Comparison of ENCODE assay signal across 9 cellular contexts in genomic region chr16:53433509-53433908, GRCh38. TPM values are rescaled to one million over a fixed set of nuclear protein-coding genes. Genes with fewer than 3 reads are reported as not detected.
DNase-seq lines count a peak whose midpoint lies in the region; ATAC-seq, FAIRE-seq and TF ChIP-seq lines count a peak whose summit lies in the region.
"Had no signal": no experiment of that assay in that cellular context is flagged by ENCODE, and none has a peak within 500 bp of the region (broad histone marks: within the 10 kb centered on the region; RNA-seq: fewer than 3 reads in every experiment).

No MANE protein-coding gene starts in this region.

- no peaks in the 10 kb centered on the region for H3K9me2 ChIP-seq in OCI-LY1 (ENCODE audit: low read depth, low read length)

- H3K27me3 ChIP-seq in CD4-positive, alpha-beta memory T cell (ENCODE audit: insufficient read depth, low read length) = no peaks in the 10 kb centered on the region
- no peaks in the 10 kb centered on the region; the same call in 1 of the 2 replicates for H3K27me3 ChIP-seq in OCI-LY1 (ENCODE audit: insufficient read depth, low read length)
- no peaks in the 10 kb centered on the region for H3K27me3 ChIP-seq in H1 (replicated peaks in 1 of 4; ENCODE audit: control insufficient read depth in 3 of 4, extremely low read depth in 1 of 4, insufficient read depth in 3 of 4, low read length in 3 of 4)
- H3K27me3 ChIP-seq in neuron (ENCODE audit: insufficient read depth, low read length) = no peaks in the 10 kb centered on the region

- CTCF ChIA-PET in CD4-positive, alpha-beta memory T cell (lab: Charles Lee; ENCODE audit: partially characterized antibody) = interaction anchor here (0.7 to 4.1 kb wide), 5 partner anchors 23 to 220 kb away, joined by 3 to 57 read pairs (median 3); no protein-coding TSS in a partner anchor
- CTCF ChIA-PET in H1 (lab: Charles Lee; ENCODE audit: partially characterized antibody) = no interaction called here

- peak overlapping the region; percentile 14 to 92 for H3K4me3 ChIP-seq in CD4-positive, alpha-beta memory T cell (ENCODE audit: low read length in 2 of 2)
- H3K4me3 ChIP-seq in OCI-LY1 (ENCODE audit: low read depth, low read length, poor library complexity, severe bottlenecking) = peak overlapping the region; percentile 89
- H3K4me3 ChIP-seq in H1 (ENCODE audit: extremely low read depth in 1 of 4, insufficient read depth in 2 of 4, low read depth in 3 of 4, low read length in 4 of 4) = peak overlapping the region in 2 of 4 experiments; percentile 88 to 94; a peak in 3 of 8 replicates
- H3K4me3 ChIP-seq in neuron (ENCODE audit: low read length) = peak overlapping the region; percentile 81

- no peaks in the 10 kb centered on the region for H3K36me3 ChIP-seq in CD4-positive, alpha-beta memory T cell (ENCODE audit: insufficient read depth, low read length)
- H3K36me3 ChIP-seq in OCI-LY1 (ENCODE audit: insufficient read depth, low read length) = no peaks in the 10 kb centered on the region; the same call in 1 of the 2 replicates
- H3K36me3 ChIP-seq in H1 (ENCODE audit: control insufficient read depth in 2 of 4, insufficient read depth in 4 of 4, low read length in 3 of 4) = no peaks in the 10 kb centered on the region
- no peaks in the 10 kb centered on the region for H3K36me3 ChIP-seq in neuron (ENCODE audit: insufficient read depth, low read length)

- H3K27me3 Mint-ChIP-seq in CD4-positive, alpha-beta memory T cell = no peaks in the 10 kb centered on the region

- H3K18ac ChIP-seq in H1 (ENCODE audit: extremely low read depth, low read length) = no peak overlapping the region

- H4K91ac ChIP-seq in H1 (replicated peaks; ENCODE audit: insufficient read length, low read length) = no peak overlapping the region

- no peak overlapping the region for H3K23ac ChIP-seq in H1 (ENCODE audit: insufficient read length)

- H2BK20ac ChIP-seq in H1 (ENCODE audit: low read length) = 0 out of 2 replicates have a peak overlapping the region, but pooled peaks have one; percentile 91

- 64% methylated on average over 7 of the region's 7 CpGs; no CpG with 5 or more reads in 1 of the 2 experiments for WGBS in H1 (ENCODE audit: extremely low coverage in 1 of 2, insufficient coverage in 1 of 2, insufficient read length in 1 of 2, insufficient replicate concordance in 2 of 2, low coverage in 1 of 2, low lambda C conversion rate in 2 of 2, missing lambda C conversion rate in 1 of 2), 2 experiments

- H2AFZ ChIP-seq in OCI-LY1 (ENCODE audit: low read length) = peak overlapping the region; percentile 89
- peak overlapping the region; percentile 83 for H2AFZ ChIP-seq in H1 (ENCODE audit: low read length)
- H2AFZ ChIP-seq in neuron (ENCODE audit: low read depth, low read length) = peak overlapping the region; percentile 93

- H3K79me2 ChIP-seq in OCI-LY1 (ENCODE audit: insufficient read depth, low read length) = peaks cover 23% of the 10 kb centered on the region
- peaks cover 7 to 37% of the 10 kb centered on the region in 2 experiments for H3K79me2 ChIP-seq in H1 (ENCODE audit: control insufficient read depth in 1 of 2, insufficient read depth in 2 of 2, low read length in 2 of 2)

- H3F3A ChIP-seq in OCI-LY1 (ENCODE audit: insufficient read depth, low read length) = no peaks in the 10 kb centered on the region

- no peak for DNase-seq in CD4-positive, alpha-beta memory T cell
- no peak for DNase-seq in H1 (ENCODE audit: low read depth in 1 of 2, low spot score in 2 of 2)
- DNase-seq in cerebellar nuclear complex (lab: John Stamatoyannopoulos, UW) = no peak
- DNase-seq in NCI-H2196 (lab: John Stamatoyannopoulos, UW; ENCODE audit: unreplicated experiment) = no peak
- DNase-seq in NCI-H128 (lab: John Stamatoyannopoulos, UW; ENCODE audit: unreplicated experiment) = no peak

- no peak for TF ChIP-seq EP300 in H1 (IDR thresholded peaks at IDR 0.05; ENCODE audit: borderline replicate concordance in 1 of 2, low read depth in 2 of 2, low read length in 2 of 2)

- peaks cover 5% of the 10 kb centered on the region; the same call in 1 of the 2 replicates for H4K20me1 ChIP-seq in OCI-LY1 (ENCODE audit: insufficient read depth, low read length)
- H4K20me1 ChIP-seq in H1 (replicated peaks in 1 of 2; ENCODE audit: control insufficient read depth in 1 of 2, insufficient read depth in 2 of 2, low read length in 2 of 2) = peaks cover 0 to 10% of the 10 kb centered on the region in 2 experiments

- H3K79me1 ChIP-seq in H1 (ENCODE audit: low read depth, low read length) = peaks cover 2% of the 10 kb centered on the region

- H2BK12ac ChIP-seq in H1 (ENCODE audit: low read depth, low read length) = no peak overlapping the region

- H3K9ac ChIP-seq in OCI-LY1 (ENCODE audit: low read length) (no peak overlapping the region), H1 (replicated peaks in 1 of 4; ENCODE audit: extremely low read depth in 1 of 4, low read depth in 3 of 4, low read length in 3 of 4) (no peak overlapping the region)

- H4K5ac ChIP-seq in H1 (ENCODE audit: insufficient read length, low read depth, low read length) = no peak overlapping the region

- no peak for TF ChIP-seq POLR2A in H1 (IDR thresholded peaks at IDR 0.05; ENCODE audit: control extremely low read depth in 1 of 2, low read depth in 2 of 2, low read length in 2 of 2)

- intact Hi-C loops in CD4-positive, alpha-beta memory T cell (cut with micrococcal nuclease) = no loop called here

- no peak overlapping the region; the same call in 1 of the 2 replicates for H2BK5ac ChIP-seq in H1 (ENCODE audit: low read depth, low read length)

- peaks cover 13 to 23% of the 10 kb centered on the region in 2 donors for H3K36me3 Mint-ChIP-seq in CD4-positive, alpha-beta memory T cell

- H2AK5ac ChIP-seq in H1 (ENCODE audit: low read depth, low read length) = no peak overlapping the region

- FAIRE-seq in H1 (lab: Jason Lieb, UNC) = no peak
- FAIRE-seq: endometrium had no signal

- no peaks in the 10 kb centered on the region for H3K9me3 ChIP-seq in CD4-positive, alpha-beta memory T cell (ENCODE audit: control insufficient read depth in 1 of 2, low read length in 2 of 2)
- H3K9me3 ChIP-seq in OCI-LY1 (ENCODE audit: low read length) (no peaks in the 10 kb centered on the region), H1 (ENCODE audit: insufficient read depth in 2 of 2, low read depth in 1 of 2, low read length in 1 of 2) (no peaks in the 10 kb centered on the region), neuron (ENCODE audit: low read length) (no peaks in the 10 kb centered on the region)

- POLR2A ChIA-PET in CD4-positive, alpha-beta memory T cell (lab: Charles Lee; ENCODE audit: partially characterized antibody) = interaction anchor here (0.8 to 10.0 kb wide), 18 partner anchors 9 to 378 kb away, joined by 3 to 364 read pairs (median 5); partner anchors contain the start of genes AKTIP and CHD9
- POLR2A ChIA-PET in H1 (lab: Charles Lee; ENCODE audit: partially characterized antibody) = no interaction called here

- H3K4me1 ChIP-seq in CD4-positive, alpha-beta memory T cell (ENCODE audit: insufficient read depth, low read length) = peaks cover 36% of the 10 kb centered on the region
- H3K4me1 ChIP-seq in OCI-LY1 (ENCODE audit: insufficient read depth, low read length, severe bottlenecking) = peaks cover 20% of the 10 kb centered on the region
- peaks cover 0 to 4% (median 3%) of the 10 kb centered on the region in 4 experiments; a peak in 5 of 7 replicates for H3K4me1 ChIP-seq in H1 (replicated peaks in 1 of 4; ENCODE audit: control insufficient read depth in 3 of 4, insufficient read depth in 4 of 4, low read length in 3 of 4)
- H3K4me1 ChIP-seq in neuron (ENCODE audit: insufficient read depth, low read length) = peaks cover 8% of the 10 kb centered on the region

- H3K27ac Mint-ChIP-seq in CD4-positive, alpha-beta memory T cell = peak overlapping the region; percentile 80 to 96 (median 92)

- peaks cover 18 to 47% (median 31%) of the 10 kb centered on the region in 4 donors for H3K4me1 Mint-ChIP-seq in CD4-positive, alpha-beta memory T cell

- peak overlapping the region; percentile 73 to 90 (median 82) for H3K4me3 Mint-ChIP-seq in CD4-positive, alpha-beta memory T cell

- peak overlapping the region; percentile 82 for H3K27ac ChIP-seq in CD4-positive, alpha-beta memory T cell (ENCODE audit: low read depth, low read length)
- H3K27ac ChIP-seq in OCI-LY1 (ENCODE audit: low read depth, low read length, poor library complexity, severe bottlenecking) (no peak overlapping the region), H1 (ENCODE audit: low read depth, low read length) (no peak overlapping the region)

- H2BK120ac ChIP-seq in H1 (replicated peaks; ENCODE audit: low read depth, low read length) = no peak overlapping the region

- H4K8ac ChIP-seq in H1 (ENCODE audit: extremely low read depth, insufficient read depth, low read length) = no peak overlapping the region

- no peak overlapping the region for H3K14ac ChIP-seq in H1 (ENCODE audit: insufficient read length)

- TF ChIP-seq CTCF in OCI-LY1 (IDR thresholded peaks at IDR 0.05; ENCODE audit: low read length) (no peak), H1 (IDR thresholded peaks at IDR 0.05; ENCODE audit: control extremely low read depth in 1 of 3, insufficient read depth in 1 of 3, low read depth in 1 of 3, low read length in 3 of 3) (no peak)

- no peak overlapping the region for H3K56ac ChIP-seq in H1 (replicated peaks; ENCODE audit: insufficient read length, low read depth, low read length)

- no peak for ATAC-seq in GM18498 (IDR thresholded peaks at IDR 0.05; ENCODE audit: unreplicated experiment)

- no peak overlapping the region for H2BK15ac ChIP-seq in H1 (ENCODE audit: low read length)

- H3K23me2 ChIP-seq in H1 (ENCODE audit: low read depth, low read length) = peaks cover 8% of the 10 kb centered on the region

- no peak for TF ChIP-seq RAD21 in H1 (IDR thresholded peaks at IDR 0.05 in 1 of 2, conservative IDR thresholded peaks at IDR 0.05 in 1 of 2; ENCODE audit: low read depth in 2 of 2, low read length in 2 of 2)

- H3K4me2 ChIP-seq in OCI-LY1 (ENCODE audit: low read length) (peak overlapping the region; percentile 88), H1 (ENCODE audit: insufficient read depth in 1 of 2, low read depth in 2 of 2, low read length in 2 of 2) (peak overlapping the region; percentile 79 to 92; a peak in 3 of 4 replicates)

- no peak overlapping the region for H3K4ac ChIP-seq in H1 (replicated peaks; ENCODE audit: insufficient read length, low read depth, low read length)

- peaks cover 0 to 4% (median 0%) of the 10 kb centered on the region in 8 donors for H3K9me3 Mint-ChIP-seq in CD4-positive, alpha-beta memory T cell

RNA-seq across cellular contexts. Expression of gene RBL2, which starts 0.8 kb away (rescaled TPM):
- 100 to 1,000 TPM; 359 to 364 TPM for total RNA-seq in CD4-positive, alpha-beta memory T cell
- 100 to 1,000 TPM; 254 to 306 TPM for polyA plus RNA-seq in CD4-positive, alpha-beta memory T cell
- total RNA-seq in H1 (2021; fragmentation: NEBNext Ultra II Directional; extraction: Animal tissue kit (Norgen Biotek cat#: 25700)) = 22.1 and 23.9 TPM in 2 replicates
- polyA plus RNA-seq in H1 (2011; rRNA removed) = 10.9 and 13.9 TPM in 2 replicates
- polyA plus RNA-seq in H1 (2011; cell fraction: cytosol; rRNA removed) = 21.1 TPM
- 47.0 TPM for polyA plus RNA-seq in H1 (2011; cell fraction: nucleus; rRNA removed)
- polyA plus RNA-seq in H1 (2012, experiment 1 of 2) = 11.1 to 21.1 TPM (median 14.1 TPM) in 4 replicates
- polyA plus RNA-seq in H1 (2012, experiment 2 of 2) = 0.81 TPM
- polyA plus RNA-seq in H1 (2013, experiment 1 of 2) = 14.9 TPM
- 13.5 TPM for polyA plus RNA-seq in H1 (2013, experiment 2 of 2)
- 23.4 and 25.7 TPM in 2 replicates for polyA minus RNA-seq in H1 (2011; rRNA and poly(A)+ RNA removed)
- polyA minus RNA-seq in H1 (2011; cell fraction: cytosol; rRNA and poly(A)+ RNA removed) = 15.2 TPM
- polyA minus RNA-seq in H1 (2011; cell fraction: nucleus; rRNA and poly(A)+ RNA removed) = 39.4 TPM

Comparison
In these comparisons a context has a peak if more than half of its experiments do, and no peak if none do; other contexts are left out.
1. RNA of gene RBL2, which starts 0.8 kb away (total RNA-seq): 359 to 364 TPM in CD4-positive, alpha-beta memory T cell; 22.1 to 23.9 TPM in H1; every median in the first group is over 10 times any median in the second.
2. Peak in every context shown above with its lines, with median percentiles within 50 percentile points of each other: H2AFZ ChIP-seq.